Comparison of ENCODE assay signal across 16 cellular contexts in the genomic region with DNA sequence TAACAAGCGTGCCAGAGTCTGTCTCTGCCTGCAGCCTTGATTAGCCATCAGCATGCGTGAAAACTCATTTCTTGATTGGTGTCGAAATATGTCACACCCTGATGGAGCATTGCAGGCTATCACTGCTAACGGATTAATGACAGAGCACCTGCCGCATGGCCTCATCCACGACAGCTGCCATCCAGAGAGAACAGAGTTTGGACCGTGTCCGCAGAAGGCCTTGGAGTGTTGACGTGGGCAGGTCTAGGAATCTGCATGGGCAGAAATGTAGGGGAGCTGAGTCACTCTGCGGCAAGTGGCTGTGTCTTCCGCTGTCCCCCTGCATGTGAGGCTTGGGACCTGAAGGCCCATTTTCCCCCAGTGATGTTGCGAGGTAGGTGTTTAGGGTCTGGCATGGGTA. TPM values are rescaled to one million over a fixed set of nuclear protein-coding genes. Genes with fewer than 3 reads are reported as not detected.
A peak's percentile ranks its signal among the peaks of the same experiment; 100 is the strongest.
DNase-seq lines count a peak whose midpoint lies in the region; ATAC-seq, FAIRE-seq and TF ChIP-seq lines count a peak whose summit lies in the region.
"Had no signal": no experiment of that assay in that cellular context is flagged by ENCODE, and none has a peak within 500 bp of the region (broad histone marks: within the 10 kb centered on the region; RNA-seq: fewer than 3 reads in every experiment).

No MANE protein-coding gene starts in this region.

- peak overlapping the region in 1 of 2 experiments; percentile 77 for H3K18ac ChIP-seq in mesenchymal stem cell (ENCODE audit: low read depth in 1 of 2, low read length in 2 of 2)

- H3K79me1 ChIP-seq in mesenchymal stem cell (replicated peaks; ENCODE audit: low read length, poor library complexity, severe bottlenecking) = peaks cover 19% of the 10 kb centered on the region

- H3K4me1 ChIP-seq in mesenchymal stem cell (ENCODE audit: control insufficient read depth, insufficient read depth, low read depth, low read length) (peaks cover 20% of the 10 kb centered on the region), stomach smooth muscle (ENCODE audit: control insufficient read depth, insufficient read depth, low read length) (peaks cover 53% of the 10 kb centered on the region)
- H3K4me1 ChIP-seq: BLaER1 had no signal

- no peak overlapping the region for H2BK120ac ChIP-seq in mesenchymal stem cell (ENCODE audit: low read depth, low read length)

- DNase-seq in HTR-8/SVneo (ENCODE audit: insufficient read length, low spot score) (no peak), WERI-Rb-1 (peak; percentile 58), mesenchymal stem cell (no peak), left colon (no peak), pons (ENCODE audit: low spot score) (no peak)
- DNase-seq: MM.1S, NCI-H1105 treated with DMSO at 0.1 percent for 48 hours, NCI-H187, NCI-H774, Right ventricle myocardium superior had no signal

- H3K27ac ChIP-seq in WERI-Rb-1 = no peak overlapping the region
- H3K27ac ChIP-seq in mesenchymal stem cell (ENCODE audit: low read length, poor library complexity, severe bottlenecking) = no peak overlapping the region
- H3K27ac ChIP-seq in stomach smooth muscle (ENCODE audit: low read length) = peak overlapping the region; percentile 88
- H3K27ac ChIP-seq: BLaER1 had no signal

- peak overlapping the region; percentile 76 for H2BK15ac ChIP-seq in mesenchymal stem cell (ENCODE audit: low read depth, poor library complexity, severe bottlenecking)

- H3K9ac ChIP-seq in mesenchymal stem cell (ENCODE audit: low read length) (no peak overlapping the region), stomach smooth muscle (ENCODE audit: low read length in 2 of 2) (no peak overlapping the region)
- H3K9ac ChIP-seq: BLaER1 had no signal

- H4K91ac ChIP-seq in mesenchymal stem cell (ENCODE audit: low read length) = peak overlapping the region; percentile 76

- peak overlapping the region; percentile 30 for H4K8ac ChIP-seq in mesenchymal stem cell (ENCODE audit: low read length)

- no peak overlapping the region for H3K4me2 ChIP-seq in mesenchymal stem cell (ENCODE audit: low read length, poor library complexity, severe bottlenecking)
- H3K4me2 ChIP-seq: BLaER1, GM23338 had no signal

- ATAC-seq in GM18861 (IDR thresholded peaks at IDR 0.05; ENCODE audit: unreplicated experiment) = no peak
- ATAC-seq in left colon = no peak
- ATAC-seq: GM23338, HepG2 had no signal

- H3K36me3 ChIP-seq in WERI-Rb-1 (peaks cover 3% of the 10 kb centered on the region; the same call in 1 of the 2 replicates), mesenchymal stem cell (ENCODE audit: control insufficient read depth in 1 of 2, insufficient read depth in 2 of 2, low read depth in 1 of 2, low read length in 2 of 2) (peaks cover 0 to 12% of the 10 kb centered on the region in 2 experiments), stomach smooth muscle (ENCODE audit: control insufficient read depth in 2 of 2, insufficient read depth in 2 of 2, low read length in 2 of 2) (no peaks in the 10 kb centered on the region)
- H3K36me3 ChIP-seq: BLaER1, Peyer's patch had no signal

- no peak overlapping the region for H2AFZ ChIP-seq in mesenchymal stem cell (ENCODE audit: low read depth, low read length)
- H2AFZ ChIP-seq: GM23338 had no signal

- peak; percentile 44 for FAIRE-seq in HTR-8/SVneo (lab: Jason Lieb, UNC)
- FAIRE-seq: HepG2 had no signal

- H2BK5ac ChIP-seq in mesenchymal stem cell (ENCODE audit: low read depth, low read length, poor library complexity, severe bottlenecking) = no peak overlapping the region

- intact Hi-C loops in left colon (cut with DNase I, micrococcal nuclease) = no loop called here

- TF ChIP-seq CTCF in WERI-Rb-1 (IDR thresholded peaks at IDR 0.05; ENCODE audit: low read depth, low read length) = no peak

- no peak overlapping the region for H3K14ac ChIP-seq in mesenchymal stem cell (ENCODE audit: low read length in 2 of 2)

- H2AK5ac ChIP-seq in mesenchymal stem cell (ENCODE audit: low read length, severe bottlenecking) = peak overlapping the region; percentile 34

- 92% methylated on average over 11 of the region's 12 CpGs for WGBS in mesenchymal stem cell

- H3K9me3 ChIP-seq in WERI-Rb-1 (ENCODE audit: severe bottlenecking) (no peaks in the 10 kb centered on the region), mesenchymal stem cell (ENCODE audit: control insufficient read depth, low read length) (no peaks in the 10 kb centered on the region), stomach smooth muscle (ENCODE audit: control insufficient read depth in 2 of 2, low read length in 2 of 2) (no peaks in the 10 kb centered on the region)
- H3K9me3 ChIP-seq: BLaER1, Peyer's patch had no signal

- no peaks in the 10 kb centered on the region for H3K27me3 ChIP-seq in WERI-Rb-1 (ENCODE audit: insufficient read depth, low read depth, severe bottlenecking)
- H3K27me3 ChIP-seq in mesenchymal stem cell (ENCODE audit: control insufficient read depth in 1 of 2, insufficient read depth in 1 of 2, low read length in 2 of 2) = no peaks in the 10 kb centered on the region
- H3K27me3 ChIP-seq in stomach smooth muscle (ENCODE audit: control insufficient read depth in 1 of 2, insufficient read depth in 2 of 2, low read length in 2 of 2) = no peaks in the 10 kb centered on the region
- H3K27me3 ChIP-seq: BLaER1, Peyer's patch had no signal

- H3K4me3 ChIP-seq in WERI-Rb-1 (ENCODE audit: low read depth, low read length) (no peak overlapping the region), mesenchymal stem cell (ENCODE audit: insufficient read depth in 1 of 2, low read depth in 1 of 2, low read length in 2 of 2) (no peak overlapping the region), stomach smooth muscle (ENCODE audit: low read length in 2 of 2) (no peak overlapping the region)
- H3K4me3 ChIP-seq: BLaER1, GM23338, Peyer's patch had no signal

- H3K23ac ChIP-seq in mesenchymal stem cell (ENCODE audit: low read length in 2 of 2) = no peak overlapping the region

- H2BK12ac ChIP-seq in mesenchymal stem cell (ENCODE audit: low read length in 2 of 2) = peak overlapping the region; percentile 4 to 61

- H3K4ac ChIP-seq in mesenchymal stem cell (ENCODE audit: low read depth in 1 of 2, low read length in 2 of 2) = peak overlapping the region in 1 of 2 experiments; percentile 19

RNA-seq across cellular contexts. Expression of a gene that starts 43.0 kb away (rescaled TPM):
- polyA plus RNA-seq in mesenchymal stem cell (2013, experiment 1 of 2) = 11.5 TPM
- 11.2 TPM for polyA plus RNA-seq in mesenchymal stem cell (2013, experiment 2 of 2)
- total RNA-seq in left colon = 1 to 10 TPM; 2.9 to 4.6 TPM
- total RNA-seq: HepG2 had no signal
